In genomic region chr2:115807302-115807701, GRCh38 we compare ENCODE assay signal across 19 cellular contexts.
DNase-seq lines count a peak whose midpoint lies in the region; ATAC-seq and TF ChIP-seq lines count a peak whose summit lies in the region.
"Had no signal": no experiment of that assay in that cellular context is flagged by ENCODE, and none has a peak within 500 bp of the region (broad histone marks: within the 10 kb centered on the region; RNA-seq: fewer than 3 reads in every experiment).

No MANE protein-coding gene starts in this region.

- H3K4me1 ChIP-seq in testis = no peaks in the 10 kb centered on the region

- peak overlapping the region; percentile 63 for H3K27ac Mint-ChIP-seq in activated T-cell treated with anti-CD3 and anti-CD28 coated beads, Interleukin-2, amount 50 U/mL, for 72 hours
- H3K27ac Mint-ChIP-seq: B cell; CD4-positive, CD25-positive, alpha-beta regulatory T cell; CD8-positive, alpha-beta T cell; GM23338; H9 had no signal

- H3K4me3 ChIP-seq in testis = no peak overlapping the region
- H3K4me3 ChIP-seq: BLaER1, GM23338 had no signal

- DNase-seq in activated T-cell treated with anti-CD3 and anti-CD28 coated beads, Interleukin-2, amount 50 U/mL, for 72 hours = no peak
- no peak for DNase-seq in activated T-cell treated with anti-CD3 and anti-CD28 coated beads, Interleukin-2, amount 50 U/mL, for 48 hours
- DNase-seq in foreskin melanocyte = peak; percentile 94
- peak; percentile 10 for DNase-seq in pons (ENCODE audit: low spot score)
- no peak for DNase-seq in NCI-H2081 treated with DMSO at 0.1 percent for 48 hours (lab: John Stamatoyannopoulos, UW)
- DNase-seq in testis = no peak
- DNase-seq in DMS79 treated with DMSO at 0.1 percent for 48 hours (lab: John Stamatoyannopoulos, UW) = no peak
- DNase-seq: CD4-positive, CD25-positive, alpha-beta regulatory T cell; CD8-positive, alpha-beta T cell; DMS 273 treated with DMSO at 0.1 percent for 48 hours; DMS79; GF-D8; H9 had no signal

- H3K4me1 Mint-ChIP-seq in activated T-cell treated with anti-CD3 and anti-CD28 coated beads, Interleukin-2, amount 50 U/mL, for 72 hours (ENCODE audit: low read depth) = no peaks in the 10 kb centered on the region
- H3K4me1 Mint-ChIP-seq: B cell; CD4-positive, CD25-positive, alpha-beta regulatory T cell; GM23338; H9 had no signal

- no peaks in the 10 kb centered on the region for H3K36me3 ChIP-seq in testis (ENCODE audit: low read depth, missing control alignments)
- H3K36me3 ChIP-seq: BLaER1 had no signal

- no peak overlapping the region for H3K4me3 Mint-ChIP-seq in activated T-cell treated with anti-CD3 and anti-CD28 coated beads, Interleukin-2, amount 50 U/mL, for 72 hours
- H3K4me3 Mint-ChIP-seq: B cell; CD8-positive, alpha-beta T cell; GM23338; H9 had no signal

- no peaks in the 10 kb centered on the region for H3K9me3 ChIP-seq in testis
- H3K9me3 ChIP-seq: BLaER1 had no signal

- WGBS in testis, 2 donors = 50 to 56% methylated on average over 3 of the region's 3 CpGs

- peaks cover 3 to 9% of the 10 kb centered on the region in 2 donors for H3K9me3 Mint-ChIP-seq in activated T-cell treated with anti-CD3 and anti-CD28 coated beads, Interleukin-2, amount 50 U/mL, for 72 hours

- no peak for TF ChIP-seq CTCF in testis (IDR thresholded peaks at IDR 0.05)

- intact Hi-C loops in testis (cut with DNase I; ENCODE audit: low total_unique reads) = no loop called here

- no peaks in the 10 kb centered on the region for H3K36me3 Mint-ChIP-seq in activated T-cell treated with anti-CD3 and anti-CD28 coated beads, Interleukin-2, amount 50 U/mL, for 72 hours (ENCODE audit: insufficient read depth in 2 of 2)
- H3K36me3 Mint-ChIP-seq: CD4-positive, CD25-positive, alpha-beta regulatory T cell; CD8-positive, alpha-beta T cell had no signal

- no peaks in the 10 kb centered on the region for H3K27me3 Mint-ChIP-seq in activated T-cell treated with anti-CD3 and anti-CD28 coated beads, Interleukin-2, amount 50 U/mL, for 72 hours (ENCODE audit: low read depth)
- H3K27me3 Mint-ChIP-seq: B cell; CD4-positive, CD25-positive, alpha-beta regulatory T cell had no signal

- no peak for ATAC-seq in activated T-cell treated with anti-CD3 and anti-CD28 coated beads, Interleukin-2, amount 50 U/mL, for 72 hours (replicated peaks in 1 of 2)
- ATAC-seq: CD8-positive, alpha-beta T cell; GM23338; HCT116 had no signal

- TF ChIP-seq POLR2A in testis (IDR thresholded peaks at IDR 0.05) = no peak

- no peak overlapping the region for H3K27ac ChIP-seq in testis
- H3K27ac ChIP-seq: 22Rv1, BLaER1, C4-2B had no signal

- no peaks in the 10 kb centered on the region for H3K27me3 ChIP-seq in testis
- H3K27me3 ChIP-seq: BLaER1 had no signal

Comparison
In these comparisons a context has a peak if more than half of its experiments do, and no peak if none do; other contexts are left out.
1. DNase-seq: peak in foreskin melanocyte (single experiment) and pons (single experiment); none in activated T-cell treated with anti-CD3 and anti-CD28 coated beads, Interleukin-2, amount 50 U/mL, for 72 hours (0 of 2), activated T-cell treated with anti-CD3 and anti-CD28 coated beads, Interleukin-2, amount 50 U/mL, for 48 hours (0 of 2), NCI-H2081 treated with DMSO at 0.1 percent for 48 hours (single experiment), testis (single experiment) and DMS79 treated with DMSO at 0.1 percent for 48 hours (single experiment).